11 cellular contexts compared by ENCODE assay signal in genomic region chr4:77800483-77801259, GRCh38. TPM values are rescaled to one million over a fixed set of nuclear protein-coding genes. Genes with fewer than 3 reads are reported as not detected.
DNase-seq lines count a peak whose midpoint lies in the region; ATAC-seq and TF ChIP-seq lines count a peak whose summit lies in the region.
"Had no signal": no experiment of that assay in that cellular context is flagged by ENCODE, and none has a peak within 500 bp of the region (broad histone marks: within the 10 kb centered on the region; RNA-seq: fewer than 3 reads in every experiment).

No MANE protein-coding gene starts in this region.

- H3F3A ChIP-seq in neural progenitor cell (ENCODE audit: low read depth) = no peaks in the 10 kb centered on the region

- H2AFZ ChIP-seq in neural progenitor cell (replicated peaks) = no peak overlapping the region

- H3K27ac Mint-ChIP-seq in activated naive CD8-positive, alpha-beta T cell = peak overlapping the region; percentile 90
- H3K27ac Mint-ChIP-seq in stimulated activated memory B cell treated with anti-CD40 and anti-IgM and Interleukin-4, amounts not matched to agents 10 μg/mL and 1 μg/mL and 100 μg/mL, for 72 hours = peak overlapping the region; percentile 58
- H3K27ac Mint-ChIP-seq in neural progenitor cell = no peak overlapping the region

- H4K20me1 ChIP-seq in neural progenitor cell (ENCODE audit: low read depth) = no peaks in the 10 kb centered on the region

- H3K36me3 ChIP-seq in right atrium auricular region (no peaks in the 10 kb centered on the region), neural progenitor cell (no peaks in the 10 kb centered on the region)

- H3K4me1 ChIP-seq in right atrium auricular region (peaks cover 0 to 35% of the 10 kb centered on the region in 2 donors), neural progenitor cell (peaks cover 8% of the 10 kb centered on the region)

- no peaks in the 10 kb centered on the region for H3K79me2 ChIP-seq in neural progenitor cell (ENCODE audit: low read depth)

- TF ChIP-seq CTCF in right atrium auricular region (IDR thresholded peaks at IDR 0.05) = no peak
- no peak for TF ChIP-seq CTCF in neural progenitor cell (IDR thresholded peaks at IDR 0.05)

- H3K36me3 Mint-ChIP-seq in activated naive CD8-positive, alpha-beta T cell = peaks cover 10% of the 10 kb centered on the region
- peaks cover 12% of the 10 kb centered on the region for H3K36me3 Mint-ChIP-seq in stimulated activated memory B cell treated with anti-CD40 and anti-IgM and Interleukin-4, amounts not matched to agents 10 μg/mL and 1 μg/mL and 100 μg/mL, for 72 hours
- no peaks in the 10 kb centered on the region for H3K36me3 Mint-ChIP-seq in neural progenitor cell

- DNase-seq in NCI-H2196 (lab: John Stamatoyannopoulos, UW; ENCODE audit: unreplicated experiment) (peak; percentile 8), NCI-H2196 treated with DMSO at 0.1 percent for 48 hours (lab: John Stamatoyannopoulos, UW; ENCODE audit: unreplicated experiment) (no peak), right atrium auricular region (ENCODE audit: low spot score) (no peak), NCI-H345 treated with DMSO at 0.1 percent for 48 hours (lab: John Stamatoyannopoulos, UW; ENCODE audit: unreplicated experiment) (no peak), neural progenitor cell (ENCODE audit: low spot score) (no peak), SIG-M5 (lab: John Stamatoyannopoulos, UW) (no peak)
- DNase-seq: 8988T; NCI-H510A; stimulated activated CD4-positive, alpha-beta T cell treated with anti-CD3 and anti-CD28 coated beads, Interleukin-1b, Interleukin-23, amount 100 ng/mL, for 48 hours had no signal

- H3K9me3 Mint-ChIP-seq in activated naive CD8-positive, alpha-beta T cell (ENCODE audit: low read depth) = no peaks in the 10 kb centered on the region
- no peaks in the 10 kb centered on the region for H3K9me3 Mint-ChIP-seq in stimulated activated memory B cell treated with anti-CD40 and anti-IgM and Interleukin-4, amounts not matched to agents 10 μg/mL and 1 μg/mL and 100 μg/mL, for 72 hours
- no peaks in the 10 kb centered on the region for H3K9me3 Mint-ChIP-seq in neural progenitor cell

- ATAC-seq in stimulated activated memory B cell treated with anti-CD40 and anti-IgM and Interleukin-4, amounts not matched to agents 10 μg/mL and 1 μg/mL and 100 μg/mL, for 72 hours = no peak

- H3K27ac ChIP-seq in right atrium auricular region (peak overlapping the region; percentile 40 to 50), neural progenitor cell (no peak overlapping the region)

- H3K27me3 ChIP-seq in right atrium auricular region (no peaks in the 10 kb centered on the region), neural progenitor cell (no peaks in the 10 kb centered on the region)

- no peak overlapping the region for H3K4me2 ChIP-seq in neural progenitor cell

- H3K27me3 Mint-ChIP-seq in activated naive CD8-positive, alpha-beta T cell = no peaks in the 10 kb centered on the region
- no peaks in the 10 kb centered on the region for H3K27me3 Mint-ChIP-seq in stimulated activated memory B cell treated with anti-CD40 and anti-IgM and Interleukin-4, amounts not matched to agents 10 μg/mL and 1 μg/mL and 100 μg/mL, for 72 hours
- no peaks in the 10 kb centered on the region for H3K27me3 Mint-ChIP-seq in neural progenitor cell (ENCODE audit: insufficient read depth, low read depth)

- H3K9me3 ChIP-seq in right atrium auricular region (no peaks in the 10 kb centered on the region), neural progenitor cell (ENCODE audit: low read depth) (no peaks in the 10 kb centered on the region)

- no peak overlapping the region for H3K4me3 ChIP-seq in right atrium auricular region
- no peak overlapping the region for H3K4me3 ChIP-seq in neural progenitor cell

- peak overlapping the region; percentile 74 for H3K4me3 Mint-ChIP-seq in activated naive CD8-positive, alpha-beta T cell
- peak overlapping the region; percentile 60 for H3K4me3 Mint-ChIP-seq in stimulated activated memory B cell treated with anti-CD40 and anti-IgM and Interleukin-4, amounts not matched to agents 10 μg/mL and 1 μg/mL and 100 μg/mL, for 72 hours
- no peak overlapping the region for H3K4me3 Mint-ChIP-seq in neural progenitor cell

- peaks cover 83% of the 10 kb centered on the region for H3K4me1 Mint-ChIP-seq in activated naive CD8-positive, alpha-beta T cell (ENCODE audit: low read depth)
- peaks cover 63% of the 10 kb centered on the region for H3K4me1 Mint-ChIP-seq in stimulated activated memory B cell treated with anti-CD40 and anti-IgM and Interleukin-4, amounts not matched to agents 10 μg/mL and 1 μg/mL and 100 μg/mL, for 72 hours
- H3K4me1 Mint-ChIP-seq in neural progenitor cell = peaks cover 6% of the 10 kb centered on the region

- no peak overlapping the region for H3K9ac ChIP-seq in neural progenitor cell

RNA-seq across cellular contexts. Expression of gene CNOT6L, which starts 18.5 kb away (rescaled TPM):
- total RNA-seq in right atrium auricular region = 10 to 100 TPM; 11.4 to 14.3 TPM
- total RNA-seq in neural progenitor cell (ENCODE audit: low replicate concordance) = 6.0 and 7.5 TPM in 2 replicates
